ENCODE assay signal across 8 cellular contexts in genomic region chr19:44499962-44500949, GRCh38. TPM values are rescaled to one million over a fixed set of nuclear protein-coding genes. Genes with fewer than 3 reads are reported as not detected.
DNase-seq lines count a peak whose midpoint lies in the region; ATAC-seq and TF ChIP-seq lines count a peak whose summit lies in the region.

Gene ZNF180, minus strand, starts transcription at chr19:44500522. Its CDS starts 3,188 bp downstream, at chr19:44497334.

- H3K4me1 ChIP-seq in ovary (ENCODE audit: insufficient read depth) (peaks cover 15% of the 10 kb centered on the region), thyroid gland (peaks cover 11 to 20% of the 10 kb centered on the region in 2 donors)

- H3K27me3 Mint-ChIP-seq in activated naive CD8-positive, alpha-beta T cell treated with anti-CD3 and anti-CD28 coated beads for 36 hours, result peaks cover 13% of the 10 kb centered on the region

- peak within 1 kb of the TSS; percentile 90 for H3K27ac Mint-ChIP-seq in activated naive CD8-positive, alpha-beta T cell treated with anti-CD3 and anti-CD28 coated beads for 36 hours

- peak; percentile 91 for ATAC-seq in HG02610 (IDR thresholded peaks at IDR 0.05; ENCODE audit: unreplicated experiment)

- peaks cover 56% of the 10 kb centered on the region for H3K36me3 Mint-ChIP-seq in activated naive CD8-positive, alpha-beta T cell treated with anti-CD3 and anti-CD28 coated beads for 36 hours

- H3K9me3 Mint-ChIP-seq in activated naive CD8-positive, alpha-beta T cell treated with anti-CD3 and anti-CD28 coated beads for 36 hours, result peaks cover 50% of the 10 kb centered on the region

- TF ChIP-seq CTCF in GM12864 (IDR thresholded peaks at IDR 0.05; ENCODE audit: low read depth, low read length, missing control alignments) (peak; percentile 45), ovary (IDR thresholded peaks at IDR 0.05) (peak; percentile 56 to 73 (median 71)), thyroid gland (IDR thresholded peaks at IDR 0.05) (peak; percentile 34 to 72 (median 42))

- 0 to 1% (median 0%) methylated on average over 65 to 78 of the region's 78 CpGs for WGBS in ovary, 3 donors
- 0% methylated on average over 29 to 43 of the region's 78 CpGs for WGBS in thyroid gland, 2 donors

- TF ChIP-seq POLR2A in ovary (IDR thresholded peaks at IDR 0.05), result peak; percentile 64
- TF ChIP-seq POLR2A in thyroid gland (IDR thresholded peaks at IDR 0.05), result peak in 1 of 2 donors; percentile 78

- H3K9me3 ChIP-seq in ovary, result peaks cover 4 to 34% of the 10 kb centered on the region in 2 donors
- no peaks in the 10 kb centered on the region for H3K9me3 ChIP-seq in thyroid gland

- DNase-seq in GM12864 (ENCODE audit: low read depth), result peak; percentile 92
- peak; percentile 89 for DNase-seq in NCI-H1092 treated with DMSO at 0.1 percent for 48 hours (lab: John Stamatoyannopoulos, UW)
- DNase-seq in SKM-1 treated with dmso at 0.1 percent for 144 hours (lab: John Stamatoyannopoulos, UW; ENCODE audit: unreplicated experiment), result peak; percentile 56
- DNase-seq in activated naive CD8-positive, alpha-beta T cell treated with anti-CD3 and anti-CD28 coated beads for 36 hours, result peak; percentile 96
- peak; percentile 88 to 99 (median 97) for DNase-seq in head of caudate nucleus
- DNase-seq in ovary, result peak; percentile 91 to 96 (median 95)
- DNase-seq in thyroid gland, result peak; percentile 95 to 96

- H3K36me3 ChIP-seq in ovary (no peaks in the 10 kb centered on the region), thyroid gland (peaks cover 9 to 16% of the 10 kb centered on the region in 2 donors)

- peaks cover 23% of the 10 kb centered on the region for H3K4me1 Mint-ChIP-seq in activated naive CD8-positive, alpha-beta T cell treated with anti-CD3 and anti-CD28 coated beads for 36 hours

- H3K4me3 ChIP-seq in GM12864 (ENCODE audit: low read depth, low read length) (peak within 1 kb of the TSS; percentile 59), ovary (peak within 1 kb of the TSS; percentile 98), thyroid gland (replicated peaks in 1 of 3) (peak within 1 kb of the TSS; percentile 21 to 75 (median 58))

- no peak for TF ChIP-seq EP300 in ovary (IDR thresholded peaks at IDR 0.05)

- no peaks in the 10 kb centered on the region for H3K27me3 ChIP-seq in ovary
- no peaks in the 10 kb centered on the region for H3K27me3 ChIP-seq in thyroid gland

- peak within 1 kb of the TSS; percentile 96 for H3K4me3 Mint-ChIP-seq in activated naive CD8-positive, alpha-beta T cell treated with anti-CD3 and anti-CD28 coated beads for 36 hours

- intact Hi-C loops in head of caudate nucleus (cut with DNase I), result no loop called here
- intact Hi-C loops in ovary (cut with DNase I), result no loop called here
- intact Hi-C loops in thyroid gland (cut with DNase I), result no loop called here

- H3K27ac ChIP-seq in ovary (peak within 1 kb of the TSS in 1 of 2 donors; percentile 38), thyroid gland (peak within 1 kb of the TSS; percentile 65 to 82 (median 82))

RNA-seq across cellular contexts. Expression of gene ZNF180, which starts in this region (rescaled TPM):
- total RNA-seq in activated naive CD8-positive, alpha-beta T cell treated with anti-CD3 and anti-CD28 coated beads for 36 hours, result 10 to 100 TPM in 1 of 2 experiments, 1 to 10 TPM in 1; 9.9 to 10.2 TPM
- total RNA-seq in ovary, result 10 to 100 TPM in 2 of 7 donors, 1 to 10 TPM in 5; 8.4 to 16.1 (median 9.7) TPM
- polyA plus RNA-seq in ovary, result 1 to 10 TPM; 5.6 to 6.3 TPM
- total RNA-seq in thyroid gland, result 10 to 100 TPM; 13.4 to 41.7 (median 19.9) TPM
